10 cellular contexts compared by ENCODE assay signal in genomic region chr13:46173656-46174055, GRCh38. TPM values are rescaled to one million over a fixed set of nuclear protein-coding genes. Genes with fewer than 3 reads are reported as not detected.
A peak's percentile ranks its signal among the peaks of the same experiment; 100 is the strongest.
DNase-seq lines count a peak whose midpoint lies in the region; ATAC-seq and TF ChIP-seq lines count a peak whose summit lies in the region.
"Had no signal": no experiment of that assay in that cellular context is flagged by ENCODE, and none has a peak within 500 bp of the region (broad histone marks: within the 10 kb centered on the region; RNA-seq: fewer than 3 reads in every experiment).

No MANE protein-coding gene starts in this region.

- ATAC-seq in GM21367 (IDR thresholded peaks at IDR 0.05; ENCODE audit: unreplicated experiment) (peak; percentile 23), HG02571 (IDR thresholded peaks at IDR 0.05; ENCODE audit: unreplicated experiment) (no peak)

- H3F3A ChIP-seq in neural progenitor cell (ENCODE audit: low read depth): no peaks in the 10 kb centered on the region

- no peak overlapping the region for H3K9ac ChIP-seq in neural progenitor cell

- peak overlapping the region; percentile 26 for H3K4me3 ChIP-seq in GM12864 (ENCODE audit: low read depth, low read length)
- no peak overlapping the region for H3K4me3 ChIP-seq in neural progenitor cell
- H3K4me3 ChIP-seq: SJCRH30 had no signal

- peaks cover 14% of the 10 kb centered on the region for H3K4me1 ChIP-seq in neural progenitor cell
- H3K4me1 ChIP-seq: SJCRH30 had no signal

- peaks cover 94% of the 10 kb centered on the region for H3K4me1 Mint-ChIP-seq in dendritic cell treated with granulocyte-macrophage colony-stimulating factor and Interleukin-4, amounts not matched to agents 40 ng/mL and 50 ng/mL, for 4 days (ENCODE audit: low read depth)
- peaks cover 23% of the 10 kb centered on the region for H3K4me1 Mint-ChIP-seq in neural progenitor cell

- no peaks in the 10 kb centered on the region for H3K9me3 ChIP-seq in neural progenitor cell (ENCODE audit: low read depth)
- H3K9me3 ChIP-seq: SJCRH30 had no signal

- no peaks in the 10 kb centered on the region for H3K9me3 Mint-ChIP-seq in dendritic cell treated with granulocyte-macrophage colony-stimulating factor and Interleukin-4, amounts not matched to agents 40 ng/mL and 50 ng/mL, for 4 days
- no peaks in the 10 kb centered on the region for H3K9me3 Mint-ChIP-seq in neural progenitor cell

- no peak overlapping the region for H3K4me3 Mint-ChIP-seq in dendritic cell treated with granulocyte-macrophage colony-stimulating factor and Interleukin-4, amounts not matched to agents 40 ng/mL and 50 ng/mL, for 4 days
- no peak overlapping the region for H3K4me3 Mint-ChIP-seq in neural progenitor cell

- peaks cover 9% of the 10 kb centered on the region for H3K27me3 ChIP-seq in neural progenitor cell
- H3K27me3 ChIP-seq: SJCRH30 had no signal

- intact Hi-C loops in dendritic cell treated with granulocyte-macrophage colony-stimulating factor and Interleukin-4, amounts not matched to agents 40 ng/mL and 50 ng/mL, for 4 days (cut with micrococcal nuclease): no loop called here

- H3K36me3 Mint-ChIP-seq in dendritic cell treated with granulocyte-macrophage colony-stimulating factor and Interleukin-4, amounts not matched to agents 40 ng/mL and 50 ng/mL, for 4 days (ENCODE audit: low read depth): peaks cover 77% of the 10 kb centered on the region
- no peaks in the 10 kb centered on the region for H3K36me3 Mint-ChIP-seq in neural progenitor cell

- H3K36me3 ChIP-seq in neural progenitor cell: no peaks in the 10 kb centered on the region
- H3K36me3 ChIP-seq: SJCRH30 had no signal

- H2AFZ ChIP-seq in neural progenitor cell (replicated peaks): no peak overlapping the region

- TF ChIP-seq CTCF in GM12864 (IDR thresholded peaks at IDR 0.05; ENCODE audit: low read depth, low read length, missing control alignments): no peak
- TF ChIP-seq CTCF in neural progenitor cell (IDR thresholded peaks at IDR 0.05): no peak

- no peak overlapping the region for H3K4me2 ChIP-seq in neural progenitor cell

- no peak overlapping the region for H3K27ac ChIP-seq in neural progenitor cell
- H3K27ac ChIP-seq: SJCRH30 had no signal

- H3K79me2 ChIP-seq in neural progenitor cell (ENCODE audit: low read depth): no peaks in the 10 kb centered on the region

- H4K20me1 ChIP-seq in neural progenitor cell (ENCODE audit: low read depth): no peaks in the 10 kb centered on the region

- H3K27ac Mint-ChIP-seq in dendritic cell treated with granulocyte-macrophage colony-stimulating factor and Interleukin-4, amounts not matched to agents 40 ng/mL and 50 ng/mL, for 4 days: peak overlapping the region; percentile 86
- no peak overlapping the region for H3K27ac Mint-ChIP-seq in neural progenitor cell

- DNase-seq in GM12864 (ENCODE audit: low read depth) (no peak), MV-4-11 (lab: John Stamatoyannopoulos, UW) (peak; percentile 63), neural progenitor cell (ENCODE audit: low spot score) (no peak), HuH-7 (ENCODE audit: low spot score) (no peak), GOT3 (lab: John Stamatoyannopoulos, UW) (no peak)
- DNase-seq: mesenchymal stem cell, SJCRH30 had no signal

- H3K27me3 Mint-ChIP-seq in dendritic cell treated with granulocyte-macrophage colony-stimulating factor and Interleukin-4, amounts not matched to agents 40 ng/mL and 50 ng/mL, for 4 days: no peaks in the 10 kb centered on the region
- peaks cover 6% of the 10 kb centered on the region for H3K27me3 Mint-ChIP-seq in neural progenitor cell (ENCODE audit: insufficient read depth, low read depth)

RNA-seq across cellular contexts. Expression of gene LCP1, which starts 8.3 kb away (rescaled TPM):
- 0.34 and 2.2 TPM in 2 replicates for total RNA-seq in neural progenitor cell (ENCODE audit: low replicate concordance)
- total RNA-seq: SJCRH30 had no signal

RNA-seq across cellular contexts. Expression of gene LRRC63, which starts 38.1 kb away (rescaled TPM):
- not detected in 2 replicates for total RNA-seq in neural progenitor cell (ENCODE audit: low replicate concordance)
